In genomic region chr12:57631566-57632368, GRCh38 we compare ENCODE assay signal across 9 cellular contexts. TPM values are rescaled to one million over a fixed set of nuclear protein-coding genes. Genes with fewer than 3 reads are reported as not detected.
DNase-seq lines count a peak whose midpoint lies in the region; ATAC-seq and TF ChIP-seq lines count a peak whose summit lies in the region.
"Had no signal": no experiment of that assay in that cellular context is flagged by ENCODE, and none has a peak within 500 bp of the region (broad histone marks: within the 10 kb centered on the region; RNA-seq: fewer than 3 reads in every experiment).

No MANE protein-coding gene starts in this region.

- TF ChIP-seq CTCF in GM12865 (IDR thresholded peaks at IDR 0.05; ENCODE audit: insufficient read depth, low read depth, low read length, missing control alignments) (no peak), fibroblast of lung (conservative IDR thresholded peaks at IDR 0.05 in 1 of 2, IDR thresholded peaks at IDR 0.05 in 1 of 2; ENCODE audit: low read depth in 1 of 2, low read length in 2 of 2) (no peak), ovary (IDR thresholded peaks at IDR 0.05) (no peak)

- H3K4me3 ChIP-seq in GM12865 (ENCODE audit: low read depth, low read length) (peak overlapping the region; percentile 59), SJCRH30 (peak overlapping the region; percentile 73), fibroblast of lung (replicated peaks in 1 of 4; ENCODE audit: control extremely low read depth in 1 of 4, insufficient read depth in 1 of 4, low read depth in 3 of 4, low read length in 4 of 4) (peak overlapping the region in 3 of 4 experiments; percentile 48 to 60 (median 50)), ovary (peak overlapping the region; percentile 41)

- intact Hi-C loops in ovary (cut with DNase I) = no loop called here

- no peak for TF ChIP-seq POLR2A in ovary (IDR thresholded peaks at IDR 0.05)

- no peaks in the 10 kb centered on the region for H3K79me2 ChIP-seq in fibroblast of lung (ENCODE audit: control insufficient read depth, insufficient read depth, low read length)

- H3K27ac ChIP-seq in SJCRH30 (no peak overlapping the region), fibroblast of lung (ENCODE audit: insufficient read depth, low read length) (no peak overlapping the region), ovary (no peak overlapping the region)

- no peaks in the 10 kb centered on the region for H4K20me1 ChIP-seq in fibroblast of lung (ENCODE audit: control insufficient read depth, extremely low read depth, insufficient read depth, low read length)

- H3K9me3 ChIP-seq in SJCRH30 (replicated peaks) = no peaks in the 10 kb centered on the region
- H3K9me3 ChIP-seq in fibroblast of lung (ENCODE audit: control insufficient read depth, insufficient read depth, low read depth, low read length) = no peaks in the 10 kb centered on the region
- H3K9me3 ChIP-seq in ovary = no peaks in the 10 kb centered on the region

- H3K27me3 ChIP-seq in SJCRH30 (no peaks in the 10 kb centered on the region), fibroblast of lung (ENCODE audit: control insufficient read depth, insufficient read depth, low read length) (peaks cover 16% of the 10 kb centered on the region), ovary (no peaks in the 10 kb centered on the region)

- no peak for TF ChIP-seq EP300 in ovary (IDR thresholded peaks at IDR 0.05)

- peaks cover 19% of the 10 kb centered on the region for H3K36me3 ChIP-seq in SJCRH30
- H3K36me3 ChIP-seq in fibroblast of lung (ENCODE audit: control insufficient read depth, insufficient read depth, low read length) = no peaks in the 10 kb centered on the region
- H3K36me3 ChIP-seq in ovary = no peaks in the 10 kb centered on the region

- H3K4me1 ChIP-seq in SJCRH30 = peaks cover 4% of the 10 kb centered on the region; the same call in 1 of the 2 replicates
- H3K4me1 ChIP-seq in fibroblast of lung (ENCODE audit: control insufficient read depth, extremely low read depth, insufficient read depth, low read length) = no peaks in the 10 kb centered on the region
- peaks cover 8% of the 10 kb centered on the region for H3K4me1 ChIP-seq in ovary (ENCODE audit: insufficient read depth)

- no peak overlapping the region for H3K9ac ChIP-seq in fibroblast of lung (ENCODE audit: insufficient read depth, low read length)

- WGBS in ovary, 3 donors = 5 to 8% (median 5%) methylated on average over 37 to 44 of the region's 44 CpGs

- no peak for DNase-seq in GM12865 (ENCODE audit: low read depth)
- peak; percentile 66 to 76 for DNase-seq in SJCRH30
- DNase-seq in fibroblast of lung (ENCODE audit: low read depth in 2 of 2) = no peak
- DNase-seq in ovary = peak in 1 of 5 donors; percentile 14
- no peak for DNase-seq in T-helper 9 cell
- DNase-seq in dedifferentiated amniotic fluid mesenchymal stem cell (ENCODE audit: extremely low spot score) = no peak
- DNase-seq in middle frontal gyrus (ENCODE audit: extremely low spot score, low spot score) = no peak

- ATAC-seq in HG03565 (IDR thresholded peaks at IDR 0.05; ENCODE audit: unreplicated experiment) = no peak

- peak overlapping the region; percentile 30 for H2AFZ ChIP-seq in fibroblast of lung (ENCODE audit: low read length)

- peak overlapping the region; percentile 85 for H3K4me2 ChIP-seq in fibroblast of lung (ENCODE audit: extremely low read depth, insufficient read depth, low read length)

RNA-seq across cellular contexts. Expression of gene B4GALNT1, which starts 1.2 kb away (rescaled TPM):
- 82.7 and 104 TPM in 2 replicates for total RNA-seq in SJCRH30 (2014; rRNA removed; shearing (Covaris generic))
- total RNA-seq in fibroblast of lung = 0.51 and 2.3 TPM in 2 replicates
- 1.3 and 3.4 TPM in 2 replicates for polyA plus RNA-seq in fibroblast of lung
- polyA plus RNA-seq in fibroblast of lung (2012) = 1.1 and 3.2 TPM in 2 replicates
- 1.4 and 24.5 TPM in 2 replicates for polyA minus RNA-seq in fibroblast of lung (ENCODE audit: low replicate concordance)
- total RNA-seq in ovary = 1 to 10 TPM in 1 of 7 donors, under 1 TPM in 6; 0.28 to 1.5 (median 0.56) TPM
- 1 to 10 TPM in 1 of 2 donors, under 1 TPM in 1; 0.22 to 1.3 TPM for polyA plus RNA-seq in ovary
- total RNA-seq: lung microvascular endothelial cell had no signal

RNA-seq across cellular contexts. Expression of gene ARHGEF25, which starts 20.5 kb away (rescaled TPM):
- total RNA-seq in SJCRH30 (2014; rRNA removed; shearing (Covaris generic)) = 234 and 262 TPM in 2 replicates
- total RNA-seq in fibroblast of lung = 34.4 and 40.0 TPM in 2 replicates
- 12.1 and 15.7 TPM in 2 replicates for polyA plus RNA-seq in fibroblast of lung
- 13.0 and 19.1 TPM in 2 replicates for polyA plus RNA-seq in fibroblast of lung (2012)
- 11.7 and 20.1 TPM in 2 replicates for polyA minus RNA-seq in fibroblast of lung (ENCODE audit: low replicate concordance)
- total RNA-seq in ovary = 10 to 100 TPM; 22.1 to 48.4 (median 37.1) TPM
- 10 to 100 TPM; 47.4 to 48.8 TPM for polyA plus RNA-seq in ovary

RNA-seq across cellular contexts. Expression of gene DTX3, which starts 27.1 kb away (rescaled TPM):
- total RNA-seq in SJCRH30 (2014; rRNA removed; shearing (Covaris generic)) = 157 and 192 TPM in 2 replicates
- total RNA-seq in fibroblast of lung (16.4 and 30.4 TPM in 2 replicates), ovary (10 to 100 TPM; 50.0 to 75.2 (median 57.8) TPM)
- polyA plus RNA-seq in fibroblast of lung (12.1 and 17.3 TPM in 2 replicates), ovary (10 to 100 TPM; 37.9 to 56.2 TPM)
- polyA plus RNA-seq in fibroblast of lung (2012) = 11.3 and 15.0 TPM in 2 replicates
- polyA minus RNA-seq in fibroblast of lung (ENCODE audit: low replicate concordance) = 20.3 and 33.1 TPM in 2 replicates

RNA-seq across cellular contexts. Expression of gene PIP4K2C, which starts 40.8 kb away (rescaled TPM):
- total RNA-seq in SJCRH30 (2014; rRNA removed; shearing (Covaris generic)) = 170 and 171 TPM in 2 replicates
- total RNA-seq in fibroblast of lung (9.0 and 11.9 TPM in 2 replicates), ovary (10 to 100 TPM; 16.9 to 30.4 (median 21.2) TPM)
- polyA plus RNA-seq in fibroblast of lung (24.3 and 25.2 TPM in 2 replicates), ovary (10 to 100 TPM; 13.1 to 42.0 TPM)
- polyA plus RNA-seq in fibroblast of lung (2012) = 14.0 and 14.1 TPM in 2 replicates
- polyA minus RNA-seq in fibroblast of lung (ENCODE audit: low replicate concordance) = 17.0 and 21.8 TPM in 2 replicates

Comparison
In these comparisons a context has a peak if more than half of its experiments do, and no peak if none do; other contexts are left out.
1. DNase-seq: peak in SJCRH30 (2 of 2); none in GM12865 (single experiment), fibroblast of lung (0 of 2), T-helper 9 cell (single experiment), dedifferentiated amniotic fluid mesenchymal stem cell (single experiment) and middle frontal gyrus (single experiment).
2. RNA of gene B4GALNT1, which starts 1.2 kb away (total RNA-seq): 82.7 to 104 TPM in SJCRH30; 0.51 to 2.3 TPM in fibroblast of lung and 0.28 to 1.5 TPM in ovary; every median in the first group is over 10 times any median in the second.
3. Peak in every context shown above with its lines, with median percentiles within 50 percentile points of each other: H3K4me3 ChIP-seq.